In the genomic region with DNA sequence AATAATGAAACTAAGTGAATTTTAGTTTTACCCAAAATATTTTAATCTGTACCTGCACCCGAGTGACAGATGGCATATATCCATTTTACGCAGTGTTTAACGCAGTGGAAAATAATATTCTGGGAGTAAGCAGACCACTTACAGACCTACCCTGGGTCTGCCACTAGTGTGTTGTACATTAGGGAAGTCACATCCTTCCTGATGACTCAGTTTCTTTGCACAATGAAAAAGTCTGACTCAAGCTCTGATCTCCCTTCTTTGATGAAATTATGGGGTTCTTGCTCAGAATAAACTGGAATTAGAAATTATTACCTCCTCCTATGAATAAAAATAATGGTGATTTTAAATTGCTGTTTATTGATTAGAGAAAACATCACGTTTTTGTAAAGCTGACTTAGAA, we compare ENCODE assay signal across 22 cellular contexts.
DNase-seq lines count a peak whose midpoint lies in the region; ATAC-seq and TF ChIP-seq lines count a peak whose summit lies in the region.
"Had no signal": no experiment of that assay in that cellular context is flagged by ENCODE, and none has a peak within 500 bp of the region (broad histone marks: within the 10 kb centered on the region; RNA-seq: fewer than 3 reads in every experiment).

No MANE protein-coding gene starts in this region.

- intact Hi-C loops in psoas muscle (cut with DNase I): no loop called here

- no peak overlapping the region for H3K4me3 ChIP-seq in AG10803 (ENCODE audit: low read length)
- no peak overlapping the region for H3K4me3 ChIP-seq in brain microvascular endothelial cell (ENCODE audit: low read depth, low read length)
- H3K4me3 ChIP-seq in fibroblast of pulmonary artery (replicated peaks; ENCODE audit: low read depth, low read length): no peak overlapping the region
- H3K4me3 ChIP-seq in psoas muscle: no peak overlapping the region
- H3K4me3 ChIP-seq: body of pancreas, K562, prostate gland, upper lobe of left lung had no signal

- ATAC-seq in activated CD8-positive, alpha-beta memory T cell treated with anti-CD3 and anti-CD28 coated beads, Interleukin-2, amount 10 ng/mL, durations not matched to agents 7 days and 5 days: no peak
- ATAC-seq in psoas muscle: no peak
- ATAC-seq: body of pancreas, esophagus mucosa, K562 had no signal

- no peak overlapping the region for H3K27ac Mint-ChIP-seq in activated CD8-positive, alpha-beta memory T cell treated with anti-CD3 and anti-CD28 coated beads, Interleukin-2, amount 10 ng/mL, durations not matched to agents 7 days and 5 days
- H3K27ac Mint-ChIP-seq: activated naive CD8-positive, alpha-beta T cell treated with anti-CD3 and anti-CD28 coated beads for 36 hours had no signal

- H3K27me3 ChIP-seq in brain microvascular endothelial cell (replicated peaks) (no peaks in the 10 kb centered on the region), psoas muscle (ENCODE audit: insufficient read depth in 3 of 3, low read length in 2 of 3) (no peaks in the 10 kb centered on the region)
- H3K27me3 ChIP-seq: body of pancreas, upper lobe of left lung had no signal

- H3K36me3 Mint-ChIP-seq in activated CD8-positive, alpha-beta memory T cell treated with anti-CD3 and anti-CD28 coated beads, Interleukin-2, amount 10 ng/mL, durations not matched to agents 7 days and 5 days: no peaks in the 10 kb centered on the region
- H3K36me3 Mint-ChIP-seq: activated naive CD8-positive, alpha-beta T cell treated with anti-CD3 and anti-CD28 coated beads for 36 hours had no signal

- no peaks in the 10 kb centered on the region for H3K4me1 ChIP-seq in psoas muscle
- H3K4me1 ChIP-seq: body of pancreas, prostate gland, upper lobe of left lung had no signal

- CTCF ChIA-PET in activated CD8-positive, alpha-beta memory T cell treated with anti-CD3 and anti-CD28 coated beads, Interleukin-2, amount 10 ng/mL, durations not matched to agents 7 days and 5 days (lab: Charles Lee): no interaction called here

- 88 to 92% (median 92%) methylated on average over 4 of the region's 4 CpGs for WGBS in psoas muscle, 3 donors

- DNase-seq in AG10803 (ENCODE audit: low read depth): peak; percentile 43
- DNase-seq in M059J (ENCODE audit: low read depth): peak; percentile 8
- peak; percentile 9 for DNase-seq in brain microvascular endothelial cell
- DNase-seq in fibroblast of pulmonary artery (ENCODE audit: low read depth): peak; percentile 49
- DNase-seq in activated CD8-positive, alpha-beta memory T cell treated with anti-CD3 and anti-CD28 coated beads, Interleukin-2, amount 10 ng/mL, durations not matched to agents 7 days and 5 days: no peak
- no peak for DNase-seq in psoas muscle
- no peak for DNase-seq in NCI-H2081 treated with DMSO at 0.1 percent for 48 hours (lab: John Stamatoyannopoulos, UW)
- no peak for DNase-seq in midbrain (lab: John Stamatoyannopoulos, UW)
- DNase-seq: activated CD8-positive, alpha-beta memory T cell treated with anti-CD3 and anti-CD28 coated beads, Interleukin-2, amount 50 U/mL, for 48 hours; activated effector memory CD4-positive, alpha-beta T cell treated with Interleukin-2 at 50 U/mL for 16 hours; activated naive CD8-positive, alpha-beta T cell treated with anti-CD3 and anti-CD28 coated beads for 36 hours; body of pancreas; effector memory CD4-positive, alpha-beta T cell; GDM1; glutamatergic neuron; NCI-H69; stimulated activated CD8-positive, alpha-beta memory T cell treated with anti-CD3 and anti-CD28 coated beads, Interleukin-4, amount 100 ng/mL, for 48 hours; upper lobe of left lung had no signal

- H3K4me1 Mint-ChIP-seq in activated CD8-positive, alpha-beta memory T cell treated with anti-CD3 and anti-CD28 coated beads, Interleukin-2, amount 10 ng/mL, durations not matched to agents 7 days and 5 days: no peaks in the 10 kb centered on the region
- H3K4me1 Mint-ChIP-seq: activated naive CD8-positive, alpha-beta T cell treated with anti-CD3 and anti-CD28 coated beads for 36 hours had no signal

- H3K27ac ChIP-seq in brain microvascular endothelial cell: no peak overlapping the region
- no peak overlapping the region for H3K27ac ChIP-seq in psoas muscle
- H3K27ac ChIP-seq: body of pancreas, prostate gland, RWPE1, upper lobe of left lung had no signal

- H3K36me3 ChIP-seq in brain microvascular endothelial cell (replicated peaks) (no peaks in the 10 kb centered on the region), psoas muscle (ENCODE audit: insufficient read depth in 1 of 2, low read depth in 1 of 2) (no peaks in the 10 kb centered on the region)
- H3K36me3 ChIP-seq: prostate gland had no signal

- H3K9me3 ChIP-seq in psoas muscle: no peaks in the 10 kb centered on the region
- H3K9me3 ChIP-seq: body of pancreas, prostate gland, upper lobe of left lung had no signal

- H3K4me3 Mint-ChIP-seq in activated CD8-positive, alpha-beta memory T cell treated with anti-CD3 and anti-CD28 coated beads, Interleukin-2, amount 10 ng/mL, durations not matched to agents 7 days and 5 days: no peak overlapping the region
- H3K4me3 Mint-ChIP-seq: activated naive CD8-positive, alpha-beta T cell treated with anti-CD3 and anti-CD28 coated beads for 36 hours had no signal

- no peaks in the 10 kb centered on the region for H3K27me3 Mint-ChIP-seq in activated CD8-positive, alpha-beta memory T cell treated with anti-CD3 and anti-CD28 coated beads, Interleukin-2, amount 10 ng/mL, durations not matched to agents 7 days and 5 days
- H3K27me3 Mint-ChIP-seq: activated naive CD8-positive, alpha-beta T cell treated with anti-CD3 and anti-CD28 coated beads for 36 hours had no signal

- TF ChIP-seq CTCF in AG10803 (conservative IDR thresholded peaks at IDR 0.05; ENCODE audit: low read length) (no peak), brain microvascular endothelial cell (IDR thresholded peaks at IDR 0.05; ENCODE audit: low read depth, low read length, missing control alignments) (no peak), fibroblast of pulmonary artery (IDR thresholded peaks at IDR 0.05; ENCODE audit: low read length, missing control alignments) (no peak), psoas muscle (IDR thresholded peaks at IDR 0.05) (no peak)

- H3K9me3 Mint-ChIP-seq in activated CD8-positive, alpha-beta memory T cell treated with anti-CD3 and anti-CD28 coated beads, Interleukin-2, amount 10 ng/mL, durations not matched to agents 7 days and 5 days (ENCODE audit: low read depth): no peaks in the 10 kb centered on the region
- H3K9me3 Mint-ChIP-seq: activated naive CD8-positive, alpha-beta T cell treated with anti-CD3 and anti-CD28 coated beads for 36 hours had no signal

- in situ Hi-C loops in brain microvascular endothelial cell (cut with HindIII; ENCODE audit: low pct_ligation_motif_present, low sequenced_read_pairs): no loop called here

Comparison
In these comparisons a context has a peak if more than half of its experiments do, and no peak if none do; other contexts are left out.
1. DNase-seq: peak in AG10803 (single experiment), M059J (single experiment), brain microvascular endothelial cell (single experiment) and fibroblast of pulmonary artery (single experiment); none in activated CD8-positive, alpha-beta memory T cell treated with anti-CD3 and anti-CD28 coated beads, Interleukin-2, amount 10 ng/mL, durations not matched to agents 7 days and 5 days (single experiment), psoas muscle (0 of 2), NCI-H2081 treated with DMSO at 0.1 percent for 48 hours (single experiment) and midbrain (single experiment).